In genomic region chr2:37343537-37344434, GRCh38 we compare ENCODE assay signal across 8 cellular contexts. TPM values are rescaled to one million over a fixed set of nuclear protein-coding genes. Genes with fewer than 3 reads are reported as not detected.
A peak's percentile ranks its signal among the peaks of the same experiment; 100 is the strongest.
DNase-seq lines count a peak whose midpoint lies in the region; ATAC-seq and TF ChIP-seq lines count a peak whose summit lies in the region.

No MANE protein-coding gene starts in this region.

- H3K4me3 ChIP-seq in NB4 (ENCODE audit: low read depth, low read length) (peak overlapping the region; percentile 58), breast epithelium (peak overlapping the region; percentile 53 to 84 (median 61)), subcutaneous abdominal adipose tissue (ENCODE audit: low read depth in 1 of 5, low read length in 5 of 5) (peak overlapping the region; percentile 15 to 84 (median 75))

- H3K36me3 ChIP-seq in breast epithelium (no peaks in the 10 kb centered on the region), subcutaneous abdominal adipose tissue (ENCODE audit: control insufficient read depth in 5 of 5, insufficient read depth in 5 of 5, low read length in 5 of 5) (no peaks in the 10 kb centered on the region)

- TF ChIP-seq CTCF in NB4 (IDR thresholded peaks at IDR 0.05; ENCODE audit: low read depth, low read length), result peak; percentile 20
- peak in 1 of 3 donors; percentile 29 for TF ChIP-seq CTCF in breast epithelium (IDR thresholded peaks at IDR 0.05)

- DNase-seq in DMS53 treated with DMSO at 0.1 percent for 48 hours (lab: John Stamatoyannopoulos, UW; ENCODE audit: unreplicated experiment) (peak; percentile 18), NB4 (ENCODE audit: low read depth) (peak; percentile 51), breast epithelium (ENCODE audit: low spot score in 2 of 2) (no peak), kidney tubule cell (ENCODE audit: low spot score) (peak; percentile 76), NCI-H1048 (lab: John Stamatoyannopoulos, UW) (no peak), NCI-H1105 treated with DMSO at 0.1 percent for 48 hours (lab: John Stamatoyannopoulos, UW) (no peak)

- ATAC-seq in HG02852 (IDR thresholded peaks at IDR 0.05; ENCODE audit: unreplicated experiment), result no peak

- intact Hi-C loops in breast epithelium (cut with DNase I; ENCODE audit: low total_unique reads), result loop anchor here (5.0 kb wide), 1 partner anchor 999 kb away; no protein-coding TSS in a partner anchor

- H3K9me3 ChIP-seq in breast epithelium (no peaks in the 10 kb centered on the region), subcutaneous abdominal adipose tissue (ENCODE audit: control insufficient read depth in 5 of 5, low read length in 5 of 5) (no peaks in the 10 kb centered on the region)

- peak overlapping the region; percentile 53 to 83 for H3K27ac ChIP-seq in breast epithelium
- no peak overlapping the region for H3K27ac ChIP-seq in subcutaneous abdominal adipose tissue (ENCODE audit: low read depth, low read length)

- H3K4me1 ChIP-seq in breast epithelium, result peaks cover 0 to 3% of the 10 kb centered on the region in 2 donors
- peaks cover 0 to 25% (median 16%) of the 10 kb centered on the region in 5 donors for H3K4me1 ChIP-seq in subcutaneous abdominal adipose tissue (ENCODE audit: control insufficient read depth in 5 of 5, insufficient read depth in 5 of 5, low read length in 5 of 5)

- H3K9ac ChIP-seq in subcutaneous abdominal adipose tissue (ENCODE audit: low read length in 5 of 5), result peak overlapping the region in 2 of 5 donors; percentile 63 to 70

- TF ChIP-seq POLR2A in NB4 (IDR thresholded peaks at IDR 0.05; ENCODE audit: extremely low read depth, insufficient read length) (no peak), breast epithelium (IDR thresholded peaks at IDR 0.05) (no peak)

- H3K27me3 ChIP-seq in breast epithelium, result no peaks in the 10 kb centered on the region
- H3K27me3 ChIP-seq in subcutaneous abdominal adipose tissue (ENCODE audit: control insufficient read depth in 5 of 5, insufficient read depth in 4 of 5, low read length in 5 of 5), result no peaks in the 10 kb centered on the region

RNA-seq across cellular contexts. Expression of gene QPCT, which starts 0.6 kb away (rescaled TPM):
- total RNA-seq in breast epithelium, result 10 to 100 TPM in 1 of 3 donors, 1 to 10 TPM in 2; 3.7 to 12.5 (median 5.2) TPM

RNA-seq across cellular contexts. Expression of gene PRKD3, which starts 19.2 kb away (rescaled TPM):
- total RNA-seq in breast epithelium, result 10 to 100 TPM; 46.5 to 57.4 (median 56.2) TPM

Comparison
In these comparisons a context has a peak if more than half of its experiments do, and no peak if none do; other contexts are left out.
1. DNase-seq: peak in DMS53 treated with DMSO at 0.1 percent for 48 hours (single experiment), NB4 (single experiment) and kidney tubule cell (single experiment); none in breast epithelium (0 of 2), NCI-H1048 (single experiment) and NCI-H1105 treated with DMSO at 0.1 percent for 48 hours (single experiment).
2. Peak in every context shown above with its lines, with median percentiles within 50 percentile points of each other: H3K4me3 ChIP-seq.